In genomic region chr3:10319251-10319650, GRCh38 we compare ENCODE assay signal across 9 cellular contexts. TPM values are rescaled to one million over a fixed set of nuclear protein-coding genes. Genes with fewer than 3 reads are reported as not detected.
A peak's percentile ranks its signal among the peaks of the same experiment; 100 is the strongest.
DNase-seq lines count a peak whose midpoint lies in the region; ATAC-seq, FAIRE-seq and TF ChIP-seq lines count a peak whose summit lies in the region.
"Had no signal": no experiment of that assay in that cellular context is flagged by ENCODE, and none has a peak within 500 bp of the region (broad histone marks: within the 10 kb centered on the region; RNA-seq: fewer than 3 reads in every experiment).

No MANE protein-coding gene starts in this region.

- 85% methylated on average over 6 of the region's 6 CpGs for WGBS in A549 (ENCODE audit: missing lambda C conversion rate)
- WGBS in GM12878 (ENCODE audit: insufficient coverage, insufficient replicate concordance, low lambda C conversion rate, missing lambda C conversion rate): 89% methylated on average over 6 of the region's 6 CpGs

- DNase-seq in A549 (ENCODE audit: low read depth in 1 of 2, low spot score in 1 of 2) (no peak), HFF-Myc (ENCODE audit: extremely low read depth, low read depth) (no peak), GM12878 (ENCODE audit: low read depth, low spot score) (no peak), SJCRH30 (no peak), NOMO-1 (lab: John Stamatoyannopoulos, UW; ENCODE audit: unreplicated experiment in 2 of 2) (no peak), NCI-H82 (lab: John Stamatoyannopoulos, UW) (no peak), Right ventricle myocardium superior (no peak)
- DNase-seq: NCI-H226 had no signal

- H3K36me3 ChIP-seq in GM12878 (ENCODE audit: control insufficient read depth in 2 of 2, insufficient read depth in 2 of 2, low read length in 1 of 2): peaks cover 4 to 35% of the 10 kb centered on the region in 2 experiments
- peaks cover 37 to 39% of the 10 kb centered on the region in 2 donors for H3K36me3 ChIP-seq in mucosa of rectum (ENCODE audit: control insufficient read depth in 2 of 2, insufficient read depth in 2 of 2, low read length in 2 of 2)
- H3K36me3 ChIP-seq in SJCRH30: peaks cover 28% of the 10 kb centered on the region

- H3K27me3 ChIP-seq in GM12878 (replicated peaks in 1 of 2; ENCODE audit: control insufficient read depth in 2 of 2, insufficient read depth in 2 of 2, low read length in 1 of 2) (no peaks in the 10 kb centered on the region), mucosa of rectum (ENCODE audit: control insufficient read depth in 2 of 2, insufficient read depth in 2 of 2, low read length in 2 of 2) (no peaks in the 10 kb centered on the region), SJCRH30 (no peaks in the 10 kb centered on the region)

- H3K4me1 ChIP-seq in A549 (peaks cover 5% of the 10 kb centered on the region; the same call in 2 of the 3 replicates), GM12878 (ENCODE audit: control insufficient read depth, insufficient read depth, low read length) (0 out of 2 replicates have a peak, but pooled peaks cover 3% of the 10 kb centered on the region), mucosa of rectum (ENCODE audit: control insufficient read depth in 2 of 2, insufficient read depth in 2 of 2, low read length in 2 of 2) (peaks cover 9 to 11% of the 10 kb centered on the region in 2 donors), SJCRH30 (no peaks in the 10 kb centered on the region)

- in situ Hi-C loops in GM12878 (cut with MboI): no loop called here

- H3K27ac ChIP-seq in A549: no peak overlapping the region
- H3K27ac ChIP-seq in GM12878 (ENCODE audit: control insufficient read depth, insufficient read depth): no peak overlapping the region
- H3K27ac ChIP-seq in mucosa of rectum (ENCODE audit: low read depth in 2 of 2, low read length in 2 of 2): no peak overlapping the region
- no peak overlapping the region for H3K27ac ChIP-seq in SJCRH30

- TF ChIP-seq RAD21 in A549 (conservative IDR thresholded peaks at IDR 0.05 in 1 of 2, IDR thresholded peaks at IDR 0.05 in 1 of 2): no peak
- TF ChIP-seq RAD21 in GM12878 (IDR thresholded peaks at IDR 0.05; ENCODE audit: insufficient read depth, low read depth, low read length): no peak

- H3K9ac ChIP-seq in GM12878 (ENCODE audit: control insufficient read depth, insufficient read depth, low read length) (no peak overlapping the region; the same call in 1 of the 2 replicates), mucosa of rectum (ENCODE audit: low read depth in 1 of 2, low read length in 2 of 2) (peak overlapping the region in 1 of 2 donors; percentile 9)

- RAD21 ChIA-PET in GM12878 (lab: Charles Lee; ENCODE audit: unreplicated experiment): no interaction called here

- no peak overlapping the region for H2AFZ ChIP-seq in GM12878 (ENCODE audit: control insufficient read depth, low read depth, low read length)

- ATAC-seq in A549: no peak
- no peak for ATAC-seq in GM12878
- no peak for ATAC-seq in Right ventricle myocardium superior (ENCODE audit: poor library complexity)

- no peaks in the 10 kb centered on the region for H4K20me1 ChIP-seq in GM12878 (ENCODE audit: control insufficient read depth, insufficient read depth)

- TF ChIP-seq EP300 in A549 (IDR thresholded peaks at IDR 0.05) (no peak), GM12878 (IDR thresholded peaks at IDR 0.05; ENCODE audit: borderline replicate concordance in 1 of 2, control insufficient read depth in 1 of 2, low read depth in 2 of 2, low read length in 2 of 2) (no peak)

- POLR2A ChIA-PET in A549 (lab: Yijun Ruan, JAX): no interaction called here
- POLR2A ChIA-PET in GM12878 (lab: Charles Lee): interaction anchor here (0.6 to 1.1 kb wide), 4 partner anchors 35 to 354 kb away, joined by 3 to 4 read pairs (median 3); no protein-coding TSS in a partner anchor

- H3K79me2 ChIP-seq in GM12878 (ENCODE audit: control insufficient read depth, insufficient read depth, low read length): peaks cover 24% of the 10 kb centered on the region

- intact Hi-C loops in GM12878 (cut with micrococcal nuclease; ENCODE audit: unreplicated experiment): no loop called here
- intact Hi-C loops in Right ventricle myocardium superior (cut with DNase I): no loop called here

- CTCF ChIA-PET in A549 (lab: Yijun Ruan, JAX) (interaction anchor here (1.0 to 1.2 kb wide), 2 partner anchors 9 to 21 kb away, joined by 3 to 5 read pairs; no protein-coding TSS in a partner anchor), GM12878 (lab: Yijun Ruan, JAX) (no interaction called here)

- H3K9me3 ChIP-seq in A549 (no peaks in the 10 kb centered on the region), GM12878 (replicated peaks; ENCODE audit: control insufficient read depth, insufficient read depth, low read length) (no peaks in the 10 kb centered on the region), mucosa of rectum (ENCODE audit: control insufficient read depth in 2 of 2, low read length in 2 of 2) (no peaks in the 10 kb centered on the region), SJCRH30 (replicated peaks) (no peaks in the 10 kb centered on the region)

- TF ChIP-seq CTCF in A549 (IDR thresholded peaks at IDR 0.05) (no peak), HFF-Myc (IDR thresholded peaks at IDR 0.05; ENCODE audit: low read depth, low read length, missing control alignments) (no peak), GM12878 (IDR thresholded peaks at IDR 0.05 in 2 of 3, conservative IDR thresholded peaks at IDR 0.05 in 1 of 3; ENCODE audit: control insufficient read depth in 2 of 3, extremely low read depth in 1 of 3, insufficient read depth in 1 of 3, low read depth in 3 of 3, low read length in 3 of 3) (no peak)

- peak overlapping the region; percentile 96 for H3K4me2 ChIP-seq in A549
- peak overlapping the region; percentile 82 for H3K4me2 ChIP-seq in GM12878 (ENCODE audit: control insufficient read depth, insufficient read depth)

- TSS peak; percentile 57 for BruUV-seq in GM12878 (replicated peaks; lab: Mats Ljungman, UMichigan)

- H3K4me3 ChIP-seq in A549 (no peak overlapping the region), HFF-Myc (replicated peaks; ENCODE audit: low read depth, low read length) (peak overlapping the region; percentile 99), GM12878 (peak overlapping the region; percentile 17; the same call in 1 of the 2 replicates), mucosa of rectum (ENCODE audit: low read length in 2 of 2) (peak overlapping the region; percentile 43 to 80), SJCRH30 (no peak overlapping the region)

- FAIRE-seq in A549 (lab: Jason Lieb, UNC) (no peak), GM12878 (lab: Jason Lieb, UNC) (no peak)

- no peak for TF ChIP-seq POLR2A in A549 (IDR thresholded peaks at IDR 0.05; ENCODE audit: low read length)
- no peak for TF ChIP-seq POLR2A in GM12878 (IDR thresholded peaks at IDR 0.05; ENCODE audit: low read depth, low read length)

- SMC1A ChIA-PET in GM12878 (lab: Charles Lee; ENCODE audit: uncharacterized antibody, unreplicated experiment): interaction anchor here (1.9 kb wide), 1 partner anchor 26 kb away, joined by 4 read pairs; the partner anchor contains the start of gene GHRL

RNA-seq across cellular contexts. Expression of gene SEC13, which starts 1.7 kb away (rescaled TPM):
- polyA plus RNA-seq in A549 (2011; rRNA removed) (107 and 121 TPM in 2 replicates), A549 (2017; fragmentation: RNase III; extraction: RNeasy Plus Mini Kit Qiagen cat#74134 plus additional on column Dnase treatment) (176 to 188 TPM (median 181 TPM) in 3 replicates), GM12878 (2011; rRNA removed) (62.9 and 89.1 TPM in 2 replicates), GM12878 (2014; fragmentation: Illumina TruSeq; extraction: Trizol) (59.6 and 134 TPM in 2 replicates), GM12878 (2014; fragmentation: Nextera tagmentation; extraction: Ambion mirVana) (10 to 100 TPM; 42.8 to 55.6 TPM), GM12878 (2014; rRNA removed) (119 and 128 TPM in 2 replicates), GM12878 (2016; fragmentation: Nextera tagmentation; extraction: Ambion mirVana) (100 to 1,000 TPM; 211 to 229 TPM)
- polyA plus RNA-seq in A549 (2012; cell fraction: cytosol; rRNA removed): 221 and 230 TPM in 2 replicates
- polyA plus RNA-seq in A549 (2012; cell fraction: nucleus; rRNA removed): 206 and 249 TPM in 2 replicates
- 272 and 300 TPM in 2 replicates for polyA minus RNA-seq in A549 (2011; rRNA and poly(A)+ RNA removed)
- total RNA-seq in GM12878 (2013; cell fraction: nucleolus; rRNA removed): 108 and 120 TPM in 2 replicates
- total RNA-seq in GM12878 (2014; rRNA removed) (165 and 172 TPM in 2 replicates), GM12878 (2014; rRNA removed; fragmentation: Illumina TruSeq; extraction: Trizol) (100 and 115 TPM in 2 replicates), GM12878 (2021) (113 and 117 TPM in 2 replicates), Right ventricle myocardium superior (50.2 TPM)
- 73.1 TPM for polyA plus RNA-seq in GM12878 (2011; ENCODE audit: low read depth)
- polyA plus RNA-seq in GM12878 (2011; cell fraction: cytosol; rRNA removed): 127 and 179 TPM in 2 replicates
- polyA plus RNA-seq in GM12878 (2011; cell fraction: nucleus; rRNA removed): 111 and 137 TPM in 2 replicates
- 97.6 and 109 TPM in 2 replicates for polyA plus RNA-seq in GM12878 (2012)
- 150 and 197 TPM in 2 replicates for polyA minus RNA-seq in GM12878 (2011; rRNA and poly(A)+ RNA removed)
- polyA minus RNA-seq in GM12878 (2011; cell fraction: cytosol; rRNA and poly(A)+ RNA removed): 69.2 and 69.6 TPM in 2 replicates
- polyA minus RNA-seq in GM12878 (2011; cell fraction: nucleus; rRNA and poly(A)+ RNA removed): 43.2 and 81.7 TPM in 2 replicates
- total RNA-seq in SJCRH30 (2014; rRNA removed; shearing (Covaris generic)): 127 and 134 TPM in 2 replicates

RNA-seq across cellular contexts. Expression of gene GHRL, which starts 26.5 kb away (rescaled TPM):
- polyA plus RNA-seq in A549 (2011; rRNA removed): not detected in 2 replicates
- polyA plus RNA-seq in A549 (2012; cell fraction: cytosol; rRNA removed): 0.05 TPM in 1 of 2 replicates, not detected in the other
- polyA plus RNA-seq in A549 (2012; cell fraction: nucleus; rRNA removed): 0.59 and 1.0 TPM in 2 replicates
- 0.31 TPM in 1 of 3 replicates, not detected in the others for polyA plus RNA-seq in A549 (2017; fragmentation: RNase III; extraction: RNeasy Plus Mini Kit Qiagen cat#74134 plus additional on column Dnase treatment)
- 0.49 TPM in 1 of 2 replicates, not detected in the other for polyA minus RNA-seq in A549 (2011; rRNA and poly(A)+ RNA removed)
- total RNA-seq in GM12878 (2013; cell fraction: nucleolus; rRNA removed): 4.3 and 5.2 TPM in 2 replicates
- total RNA-seq in GM12878 (2014; rRNA removed): 0.73 TPM in 1 of 2 replicates, not detected in the other
- total RNA-seq in GM12878 (2014; rRNA removed; fragmentation: Illumina TruSeq; extraction: Trizol): 0.55 and 0.67 TPM in 2 replicates
- 1.4 and 2.2 TPM in 2 replicates for total RNA-seq in GM12878 (2021)
- polyA plus RNA-seq in GM12878 (2011; ENCODE audit: low read depth): 1.7 TPM
- 1.7 and 1.8 TPM in 2 replicates for polyA plus RNA-seq in GM12878 (2011; rRNA removed)
- polyA plus RNA-seq in GM12878 (2011; cell fraction: cytosol; rRNA removed): 2.2 and 2.4 TPM in 2 replicates
- polyA plus RNA-seq in GM12878 (2011; cell fraction: nucleus; rRNA removed): 7.3 and 9.8 TPM in 2 replicates
- polyA plus RNA-seq in GM12878 (2012): 1.0 and 2.7 TPM in 2 replicates
- 0.60 TPM in 1 of 2 replicates, not detected in the other for polyA plus RNA-seq in GM12878 (2014; fragmentation: Illumina TruSeq; extraction: Trizol)
- under 1 TPM; 0.35 to 0.58 TPM for polyA plus RNA-seq in GM12878 (2014; fragmentation: Nextera tagmentation; extraction: Ambion mirVana)
- polyA plus RNA-seq in GM12878 (2014; rRNA removed): 1.0 and 2.4 TPM in 2 replicates
- 1 to 10 TPM; 1.0 to 1.1 TPM for polyA plus RNA-seq in GM12878 (2016; fragmentation: Nextera tagmentation; extraction: Ambion mirVana)
- 0.88 and 2.3 TPM in 2 replicates for polyA minus RNA-seq in GM12878 (2011; rRNA and poly(A)+ RNA removed)
- 1.9 TPM in 1 of 2 replicates, not detected in the other for polyA minus RNA-seq in GM12878 (2011; cell fraction: cytosol; rRNA and poly(A)+ RNA removed)
- polyA minus RNA-seq in GM12878 (2011; cell fraction: nucleus; rRNA and poly(A)+ RNA removed): 2.4 and 2.9 TPM in 2 replicates
- not detected in 2 replicates for total RNA-seq in SJCRH30 (2014; rRNA removed; shearing (Covaris generic))
- not detected for total RNA-seq in Right ventricle myocardium superior

Comparison
In these comparisons a context has a peak if more than half of its experiments do, and no peak if none do; other contexts are left out.
1. H3K4me3 ChIP-seq: peak in HFF-Myc (single experiment), GM12878 (single experiment) and mucosa of rectum (2 of 2); none in A549 (single experiment) and SJCRH30 (single experiment).